In the genomic region with DNA sequence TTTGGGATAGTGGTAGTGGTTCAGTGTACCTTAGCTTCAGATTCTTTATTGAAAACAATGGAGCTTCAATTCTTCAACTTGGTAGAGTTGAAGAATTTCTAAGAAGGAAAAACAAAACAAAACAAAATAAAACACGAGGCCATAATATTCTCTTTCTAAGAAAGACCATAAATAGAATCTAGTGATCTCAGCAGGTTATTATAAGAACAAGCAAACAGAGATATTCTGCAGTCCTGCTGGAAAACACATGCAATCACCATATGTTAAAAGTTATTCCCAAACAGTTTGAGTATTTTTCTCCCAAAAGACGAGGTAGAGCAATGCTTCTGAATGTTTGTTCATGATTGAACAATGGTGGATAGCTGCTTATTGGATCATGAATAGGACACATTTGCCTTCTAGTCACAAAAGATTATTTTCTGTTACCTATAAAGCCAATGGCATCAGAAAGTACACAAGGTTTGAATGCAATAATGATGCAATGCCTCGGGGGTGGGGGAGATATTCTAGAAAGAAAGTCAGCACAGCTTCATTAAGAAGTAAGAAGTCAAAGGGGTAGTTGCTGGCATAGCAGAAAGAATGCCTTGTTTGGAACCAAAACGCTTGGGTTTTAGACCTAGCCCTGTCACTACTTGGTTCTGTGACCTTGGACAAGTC, we compare ENCODE assay signal across 1 cellular context.
TF ChIP-seq lines count a peak whose summit lies in the region.

No MANE protein-coding gene starts in this region.

TF ChIP-seq in K562, 482 proteins besides CTCF, POLR2A, EP300 and RAD21 (continued from another document):
- 0 out of 4 replicates have a peak, but pooled peaks of 1 of the 2 experiments have one; percentile 49 for TF ChIP-seq HDAC1 (IDR thresholded peaks at IDR 0.05)
- TF ChIP-seq HNRNPLL (IDR thresholded peaks at IDR 0.05; ENCODE audit: low read depth, low read length, poor library complexity, severe bottlenecking) = no peak
- TF ChIP-seq, protein P1, sequence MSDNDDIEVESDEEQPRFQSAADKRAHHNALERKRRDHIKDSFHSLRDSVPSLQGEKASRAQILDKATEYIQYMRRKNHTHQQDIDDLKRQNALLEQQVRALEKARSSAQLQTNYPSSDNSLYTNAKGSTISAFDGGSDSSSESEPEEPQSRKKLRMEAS (CRISPR knock-in tag; IDR thresholded peaks at IDR 0.05) = no peak
- TF ChIP-seq EGR1 (conservative IDR thresholded peaks at IDR 0.05) = no peak
- TF ChIP-seq, protein P2, sequence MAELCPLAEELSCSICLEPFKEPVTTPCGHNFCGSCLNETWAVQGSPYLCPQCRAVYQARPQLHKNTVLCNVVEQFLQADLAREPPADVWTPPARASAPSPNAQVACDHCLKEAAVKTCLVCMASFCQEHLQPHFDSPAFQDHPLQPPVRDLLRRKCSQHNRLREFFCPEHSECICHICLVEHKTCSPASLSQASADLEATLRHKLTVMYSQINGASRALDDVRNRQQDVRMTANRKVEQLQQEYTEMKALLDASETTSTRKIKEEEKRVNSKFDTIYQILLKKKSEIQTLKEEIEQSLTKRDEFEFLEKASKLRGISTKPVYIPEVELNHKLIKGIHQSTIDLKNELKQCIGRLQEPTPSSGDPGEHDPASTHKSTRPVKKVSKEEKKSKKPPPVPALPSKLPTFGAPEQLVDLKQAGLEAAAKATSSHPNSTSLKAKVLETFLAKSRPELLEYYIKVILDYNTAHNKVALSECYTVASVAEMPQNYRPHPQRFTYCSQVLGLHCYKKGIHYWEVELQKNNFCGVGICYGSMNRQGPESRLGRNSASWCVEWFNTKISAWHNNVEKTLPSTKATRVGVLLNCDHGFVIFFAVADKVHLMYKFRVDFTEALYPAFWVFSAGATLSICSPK (IDR thresholded peaks at IDR 0.05; ENCODE audit: borderline replicate concordance) = no peak
- TF ChIP-seq KHSRP (IDR thresholded peaks at IDR 0.05) = 0 out of 2 replicates have a peak, but pooled peaks have one; percentile 14
- TF ChIP-seq IRF9 (tag; IDR thresholded peaks at IDR 0.05) = peak; percentile 67; the same call in 1 of the 2 replicates
- no peak for TF ChIP-seq GATA2 (CRISPR knock-in tag; IDR thresholded peaks at IDR 0.05)
- TF ChIP-seq, protein P3, sequence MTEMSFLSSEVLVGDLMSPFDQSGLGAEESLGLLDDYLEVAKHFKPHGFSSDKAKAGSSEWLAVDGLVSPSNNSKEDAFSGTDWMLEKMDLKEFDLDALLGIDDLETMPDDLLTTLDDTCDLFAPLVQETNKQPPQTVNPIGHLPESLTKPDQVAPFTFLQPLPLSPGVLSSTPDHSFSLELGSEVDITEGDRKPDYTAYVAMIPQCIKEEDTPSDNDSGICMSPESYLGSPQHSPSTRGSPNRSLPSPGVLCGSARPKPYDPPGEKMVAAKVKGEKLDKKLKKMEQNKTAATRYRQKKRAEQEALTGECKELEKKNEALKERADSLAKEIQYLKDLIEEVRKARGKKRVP (CRISPR knock-in tag; IDR thresholded peaks at IDR 0.05) = peak; percentile 71
- 0 out of 4 replicates have a peak, but pooled peaks of 1 of the 2 experiments have one; percentile 26 for TF ChIP-seq MAZ (CRISPR knock-in tag; conservative IDR thresholded peaks at IDR 0.05 in 1 of 2, IDR thresholded peaks at IDR 0.05 in 1 of 2)
- peak; percentile 13; the same call in 1 of the 2 replicates for TF ChIP-seq SP1 (CRISPR knock-in tag; IDR thresholded peaks at IDR 0.05)
- TF ChIP-seq MEF2A (IDR thresholded peaks at IDR 0.05; ENCODE audit: control insufficient read depth, low read depth, low read length) = peak; percentile 20; the same call in 1 of the 2 replicates
